7 cellular contexts compared by ENCODE assay signal in the genomic region with DNA sequence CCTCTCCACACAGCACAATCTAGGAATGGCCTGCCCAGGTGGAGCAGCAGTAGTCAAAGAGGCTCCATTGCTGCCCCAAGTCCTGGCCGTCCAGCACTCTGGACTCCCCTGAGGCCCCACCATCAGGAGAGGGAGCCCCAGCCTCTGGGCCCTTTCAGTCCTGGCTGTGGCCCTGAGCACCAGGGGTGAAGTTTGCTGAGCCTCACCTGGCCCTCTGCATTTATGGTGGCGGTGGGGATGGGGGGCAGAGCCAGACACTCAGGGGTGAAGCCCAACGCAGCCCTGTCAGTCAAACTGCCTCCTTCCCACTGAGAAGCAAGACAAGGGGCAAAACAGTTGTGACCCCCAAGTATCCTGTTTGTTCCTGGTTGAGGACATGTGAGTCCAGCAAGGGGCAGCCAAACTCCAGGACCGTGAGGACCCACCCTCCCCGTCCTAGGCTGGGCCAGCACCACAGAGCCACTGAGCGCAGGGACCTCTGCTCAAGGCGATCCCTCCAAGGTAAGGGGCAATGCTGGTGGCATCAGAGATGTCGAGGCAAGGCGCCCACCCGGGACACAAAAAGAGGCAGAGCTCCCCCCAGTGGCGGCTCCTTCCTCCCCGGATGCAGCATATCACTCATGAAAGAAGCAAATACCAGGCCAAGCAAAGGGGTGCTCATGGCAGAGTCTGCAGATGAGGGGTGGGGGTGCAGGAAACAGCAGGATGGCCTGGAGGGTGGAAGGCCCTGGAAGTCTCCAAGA. TPM values are rescaled to one million over a fixed set of nuclear protein-coding genes. Genes with fewer than 3 reads are reported as not detected.
DNase-seq lines count a peak whose midpoint lies in the region; ATAC-seq and TF ChIP-seq lines count a peak whose summit lies in the region.

No MANE protein-coding gene starts in this region.

- H3K27me3 Mint-ChIP-seq in activated CD4-positive, alpha-beta memory T cell treated with anti-CD3 and anti-CD28 coated beads for 36 hours: peaks cover 1% of the 10 kb centered on the region
- H3K27me3 Mint-ChIP-seq in effector memory CD8-positive, alpha-beta T cell: no peaks in the 10 kb centered on the region
- no peaks in the 10 kb centered on the region for H3K27me3 Mint-ChIP-seq in natural killer cell (ENCODE audit: low read depth in 2 of 2)

- no peaks in the 10 kb centered on the region for H3K36me3 ChIP-seq in testis (ENCODE audit: low read depth, missing control alignments)

- H3K4me3 Mint-ChIP-seq in activated CD4-positive, alpha-beta memory T cell treated with anti-CD3 and anti-CD28 coated beads for 36 hours: no peak overlapping the region
- no peak overlapping the region for H3K4me3 Mint-ChIP-seq in effector memory CD8-positive, alpha-beta T cell
- H3K4me3 Mint-ChIP-seq in natural killer cell: no peak overlapping the region

- H3K36me3 Mint-ChIP-seq in activated CD4-positive, alpha-beta memory T cell treated with anti-CD3 and anti-CD28 coated beads for 36 hours: no peaks in the 10 kb centered on the region
- no peaks in the 10 kb centered on the region for H3K36me3 Mint-ChIP-seq in effector memory CD8-positive, alpha-beta T cell (ENCODE audit: insufficient read depth)
- H3K36me3 Mint-ChIP-seq in natural killer cell: no peaks in the 10 kb centered on the region

- peak; percentile 77 for TF ChIP-seq CTCF in GM12864 (IDR thresholded peaks at IDR 0.05; ENCODE audit: low read depth, low read length, missing control alignments)
- TF ChIP-seq CTCF in NB4 (IDR thresholded peaks at IDR 0.05; ENCODE audit: low read depth, low read length): peak; percentile 70
- peak; percentile 45 for TF ChIP-seq CTCF in natural killer cell (IDR thresholded peaks at IDR 0.05)
- peak in 2 of 3 experiments; percentile 52 to 54 for TF ChIP-seq CTCF in testis (IDR thresholded peaks at IDR 0.05)

- H3K4me3 ChIP-seq in GM12864 (ENCODE audit: low read depth, low read length): no peak overlapping the region
- H3K4me3 ChIP-seq in NB4 (ENCODE audit: low read depth, low read length): no peak overlapping the region
- H3K4me3 ChIP-seq in testis: no peak overlapping the region

- CTCF ChIA-PET in activated CD4-positive, alpha-beta memory T cell treated with anti-CD3 and anti-CD28 coated beads for 36 hours (lab: Charles Lee): interaction anchor here (0.8 to 4.5 kb wide), 4 partner anchors 11 to 228 kb away, joined by 3 to 49 read pairs (median 4); no protein-coding TSS in a partner anchor

- no peak for DNase-seq in GM12864 (ENCODE audit: low read depth)
- peak; percentile 68 for DNase-seq in NB4 (ENCODE audit: low read depth)
- peak; percentile 76 for DNase-seq in activated CD4-positive, alpha-beta memory T cell treated with anti-CD3 and anti-CD28 coated beads for 36 hours
- DNase-seq in effector memory CD8-positive, alpha-beta T cell: peak; percentile 52 to 61 (median 59)
- peak; percentile 38 for DNase-seq in natural killer cell
- peak; percentile 80 for DNase-seq in testis

- intact Hi-C loops in activated CD4-positive, alpha-beta memory T cell treated with anti-CD3 and anti-CD28 coated beads for 36 hours (cut with micrococcal nuclease): loop anchor here (1.0 to 2.0 kb wide), 2 partner anchors 143 to 223 kb away; no protein-coding TSS in a partner anchor
- intact Hi-C loops in natural killer cell (cut with micrococcal nuclease) (loop anchor here (1.0 to 10.0 kb wide), 2 partner anchors 143 to 223 kb away; a partner anchor contains a TSS), testis (cut with DNase I; ENCODE audit: low total_unique reads) (loop anchor here (10.0 kb wide), 1 partner anchor 223 kb away; no protein-coding TSS in a partner anchor)

- no peaks in the 10 kb centered on the region for H3K9me3 Mint-ChIP-seq in activated CD4-positive, alpha-beta memory T cell treated with anti-CD3 and anti-CD28 coated beads for 36 hours
- no peaks in the 10 kb centered on the region for H3K9me3 Mint-ChIP-seq in effector memory CD8-positive, alpha-beta T cell
- H3K9me3 Mint-ChIP-seq in natural killer cell: no peaks in the 10 kb centered on the region

- TF ChIP-seq POLR2A in NB4 (IDR thresholded peaks at IDR 0.05; ENCODE audit: extremely low read depth, insufficient read length): no peak
- no peak for TF ChIP-seq POLR2A in testis (IDR thresholded peaks at IDR 0.05)

- POLR2A ChIA-PET in activated CD4-positive, alpha-beta memory T cell treated with anti-CD3 and anti-CD28 coated beads for 36 hours (lab: Charles Lee): no interaction called here

- WGBS in testis, 2 donors: 58 to 73% methylated on average over 10 to 12 of the region's 12 CpGs

- no peak overlapping the region for H3K27ac Mint-ChIP-seq in activated CD4-positive, alpha-beta memory T cell treated with anti-CD3 and anti-CD28 coated beads for 36 hours
- peak overlapping the region in 1 of 2 donors; percentile 49 for H3K27ac Mint-ChIP-seq in effector memory CD8-positive, alpha-beta T cell
- H3K27ac Mint-ChIP-seq in natural killer cell: no peak overlapping the region

- H3K4me1 ChIP-seq in testis: no peaks in the 10 kb centered on the region

- peak; percentile 59 for ATAC-seq in effector memory CD8-positive, alpha-beta T cell (replicated peaks)
- ATAC-seq in natural killer cell (peak in 2 of 3 donors; percentile 52 to 61), GM18520 (IDR thresholded peaks at IDR 0.05; ENCODE audit: unreplicated experiment) (no peak)

- H3K27ac ChIP-seq in testis: no peak overlapping the region

- H3K27me3 ChIP-seq in testis: no peaks in the 10 kb centered on the region

- no peaks in the 10 kb centered on the region for H3K9me3 ChIP-seq in testis

- H3K4me1 Mint-ChIP-seq in activated CD4-positive, alpha-beta memory T cell treated with anti-CD3 and anti-CD28 coated beads for 36 hours (ENCODE audit: low read depth): no peaks in the 10 kb centered on the region
- H3K4me1 Mint-ChIP-seq in effector memory CD8-positive, alpha-beta T cell (ENCODE audit: low read depth in 2 of 2): no peaks in the 10 kb centered on the region
- H3K4me1 Mint-ChIP-seq in natural killer cell: no peaks in the 10 kb centered on the region

RNA-seq across cellular contexts. Expression of a gene that starts 4.8 kb away (rescaled TPM):
- total RNA-seq in activated CD4-positive, alpha-beta memory T cell treated with anti-CD3 and anti-CD28 coated beads for 36 hours: under 1 TPM in 1 of 2 experiments, not detected in 1; 0.17 TPM
- 1 to 10 TPM in 2 of 3 donors, under 1 TPM in 1; 0.24 to 2.4 (median 2.0) TPM for total RNA-seq in natural killer cell
- 1 to 10 TPM; 3.0 to 4.6 TPM for total RNA-seq in testis
- polyA plus RNA-seq in testis (ENCODE audit: insufficient read depth, low read depth, low replicate concordance): 3.0 TPM
